In the genomic region with DNA sequence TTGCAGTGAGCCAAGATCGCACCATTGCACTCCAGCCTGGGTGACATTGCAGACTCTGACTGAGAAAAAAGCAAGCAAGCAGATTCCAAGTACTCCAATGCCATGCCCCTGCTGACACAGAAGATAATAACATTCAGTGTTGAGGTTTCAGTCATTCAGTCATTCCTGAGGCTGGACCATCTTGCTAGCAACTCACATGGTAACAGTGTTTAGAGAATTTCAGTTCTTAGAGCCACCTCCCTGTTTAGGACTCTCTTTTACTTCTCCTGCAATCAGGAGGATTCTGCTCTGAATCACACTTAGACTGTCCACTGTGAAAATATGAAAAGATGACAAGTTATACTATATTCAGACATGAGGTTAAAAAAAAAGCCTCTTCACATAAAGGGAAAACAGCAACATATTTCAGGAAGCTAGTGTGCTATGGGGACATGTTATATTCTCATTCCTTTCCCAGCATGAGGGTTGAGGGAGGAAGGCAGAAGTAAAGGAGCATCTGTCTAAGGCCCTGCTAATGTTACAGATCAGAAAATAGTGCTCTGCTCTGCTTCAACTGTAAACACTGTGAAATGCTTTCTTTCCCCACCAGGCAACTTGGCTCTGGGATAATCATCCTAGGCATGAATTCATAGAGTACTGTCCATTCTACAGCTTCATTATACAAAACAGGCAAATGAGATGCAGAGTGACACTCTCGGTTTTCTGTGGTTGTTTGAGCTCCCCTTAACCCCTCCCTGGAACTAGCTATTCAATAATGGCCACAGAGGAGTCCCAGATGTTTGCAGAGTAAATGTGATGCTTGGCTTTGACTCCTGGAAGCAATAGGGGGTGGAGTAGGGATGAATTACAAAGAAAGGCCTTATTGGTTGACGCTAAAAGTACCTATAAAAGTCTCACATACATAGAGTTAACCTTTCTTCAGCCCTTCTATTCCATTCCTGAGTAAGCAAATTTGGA, we compare ENCODE assay signal across 18 cellular contexts.
DNase-seq lines count a peak whose midpoint lies in the region; ATAC-seq and TF ChIP-seq lines count a peak whose summit lies in the region.
"Had no signal": no experiment of that assay in that cellular context is flagged by ENCODE, and none has a peak within 500 bp of the region (broad histone marks: within the 10 kb centered on the region; RNA-seq: fewer than 3 reads in every experiment).

No MANE protein-coding gene starts in this region.

- H3K4me3 ChIP-seq in IMR-90 (ENCODE audit: insufficient read depth, low read depth, low read length) (no peak overlapping the region), fibroblast of the aortic adventitia (ENCODE audit: low read depth, low read length) (no peak overlapping the region), smooth muscle cell (no peak overlapping the region), ovary (no peak overlapping the region)
- H3K4me3 ChIP-seq: lung, right lobe of liver, SK-N-MC, upper lobe of left lung had no signal

- H3K9ac ChIP-seq in IMR-90 (ENCODE audit: low read depth, low read length) (no peak overlapping the region), smooth muscle cell (ENCODE audit: low read depth) (no peak overlapping the region)

- H4K5ac ChIP-seq in IMR-90 (ENCODE audit: low read depth, low read length), result peak overlapping the region; percentile 16; the same call in 1 of the 2 replicates

- TF ChIP-seq CTCF in IMR-90 (conservative IDR thresholded peaks at IDR 0.05; ENCODE audit: low read depth, low read length) (no peak), WTC11 (IDR thresholded peaks at IDR 0.05) (no peak), fibroblast of the aortic adventitia (IDR thresholded peaks at IDR 0.05; ENCODE audit: insufficient read depth, low read length) (peak; percentile 14), smooth muscle cell (IDR thresholded peaks at IDR 0.05; ENCODE audit: borderline replicate concordance, insufficient read depth, poor library complexity, severe bottlenecking) (no peak), ovary (IDR thresholded peaks at IDR 0.05) (no peak)

- H4K20me1 ChIP-seq in IMR-90 (ENCODE audit: insufficient read depth, low read length), result no peaks in the 10 kb centered on the region
- no peaks in the 10 kb centered on the region for H4K20me1 ChIP-seq in smooth muscle cell (ENCODE audit: low read depth)

- no peak overlapping the region for H3K56ac ChIP-seq in IMR-90 (ENCODE audit: extremely low read depth, insufficient read depth, low read length)

- intact Hi-C loops in IMR-90 (cut with micrococcal nuclease) (loop anchor here (2.0 kb wide), 1 partner anchor 13 kb away; no protein-coding TSS in a partner anchor), ovary (cut with DNase I) (no loop called here)

- H4K91ac ChIP-seq in IMR-90 (ENCODE audit: insufficient read depth, low read depth, low read length), result no peak overlapping the region

- peak overlapping the region; percentile 78; the same call in 1 of the 2 replicates for H2AK5ac ChIP-seq in IMR-90 (ENCODE audit: low read depth, low read length)

- peak overlapping the region; percentile 33 for H3K18ac ChIP-seq in IMR-90 (ENCODE audit: low read depth, low read length)

- no peaks in the 10 kb centered on the region for H3K27me3 Mint-ChIP-seq in WTC11 (ENCODE audit: low read depth)
- H3K27me3 Mint-ChIP-seq: activated naive CD8-positive, alpha-beta T cell treated with anti-CD3 and anti-CD28 coated beads, Interleukin-2, amount 50 U/mL, for 24 hours had no signal

- peak overlapping the region; percentile 38 for H2BK5ac ChIP-seq in IMR-90 (ENCODE audit: low read depth, low read length, poor library complexity, severe bottlenecking)

- H3K27me3 ChIP-seq in IMR-90 (ENCODE audit: control insufficient read depth, insufficient read depth, low read length), result no peaks in the 10 kb centered on the region
- no peaks in the 10 kb centered on the region for H3K27me3 ChIP-seq in smooth muscle cell (ENCODE audit: low read depth)
- H3K27me3 ChIP-seq in ovary, result no peaks in the 10 kb centered on the region
- H3K27me3 ChIP-seq: right lobe of liver, upper lobe of left lung had no signal

- H3K9me3 Mint-ChIP-seq in WTC11, result peaks cover 3% of the 10 kb centered on the region; the same call in 1 of the 2 replicates
- H3K9me3 Mint-ChIP-seq: activated naive CD8-positive, alpha-beta T cell treated with anti-CD3 and anti-CD28 coated beads, Interleukin-2, amount 50 U/mL, for 24 hours had no signal

- H2AFZ ChIP-seq in IMR-90 (replicated peaks; ENCODE audit: low read length, poor library complexity) (no peak overlapping the region), smooth muscle cell (ENCODE audit: low read depth) (peak overlapping the region; percentile 32)

- peak overlapping the region; percentile 14; the same call in 1 of the 2 replicates for H3K23ac ChIP-seq in IMR-90 (ENCODE audit: low read depth, low read length)

- no peak for TF ChIP-seq RAD21 in IMR-90 (IDR thresholded peaks at IDR 0.05; ENCODE audit: low read length)

- BruUV-seq in IMR-90 (replicated peaks; lab: Mats Ljungman, UMichigan), result no TSS peak

- CTCF ChIA-PET in IMR-90 (lab: Yijun Ruan, JAX) (interaction anchor here (0.6 kb wide), 1 partner anchor 184 kb away, joined by 3 read pairs; a partner anchor contains a TSS), WTC11 (lab: Charles Lee) (no interaction called here)

- no CpG with 5 or more reads among the region's 3 CpGs for WGBS in IMR-90 (ENCODE audit: extremely low coverage in 2 of 2, insufficient read length in 1 of 2), 2 experiments
- WGBS in smooth muscle cell (ENCODE audit: low lambda C conversion rate), result 66% methylated on average over 3 of the region's 3 CpGs
- WGBS in ovary, 3 donors, result 57 to 62% (median 61%) methylated on average over 3 of the region's 3 CpGs

- peaks cover 20% of the 10 kb centered on the region for H3K4me1 Mint-ChIP-seq in WTC11
- H3K4me1 Mint-ChIP-seq: activated naive CD8-positive, alpha-beta T cell treated with anti-CD3 and anti-CD28 coated beads, Interleukin-2, amount 50 U/mL, for 24 hours had no signal

- H3K4me3 Mint-ChIP-seq in WTC11, result no peak overlapping the region
- H3K4me3 Mint-ChIP-seq: activated naive CD8-positive, alpha-beta T cell treated with anti-CD3 and anti-CD28 coated beads, Interleukin-2, amount 50 U/mL, for 24 hours had no signal

- H3K36me3 ChIP-seq in IMR-90 (ENCODE audit: control insufficient read depth, insufficient read depth, low read length), result no peaks in the 10 kb centered on the region
- no peaks in the 10 kb centered on the region for H3K36me3 ChIP-seq in smooth muscle cell (ENCODE audit: low read depth)
- H3K36me3 ChIP-seq in ovary, result no peaks in the 10 kb centered on the region
- H3K36me3 ChIP-seq: right lobe of liver, upper lobe of left lung had no signal

- dilution Hi-C loops in IMR-90 (cut with HindIII; ENCODE audit: low sequenced_read_pairs, unreplicated experiment), result no loop called here

- no peaks in the 10 kb centered on the region for H3K79me2 ChIP-seq in smooth muscle cell (ENCODE audit: low read depth)

- no peak overlapping the region for H3K27ac ChIP-seq in IMR-90 (ENCODE audit: insufficient read depth, low read length)
- peak overlapping the region; percentile 25 for H3K27ac ChIP-seq in smooth muscle cell (ENCODE audit: low read depth)
- H3K27ac ChIP-seq in ovary, result no peak overlapping the region
- H3K27ac ChIP-seq: right lobe of liver, SK-N-MC, upper lobe of left lung had no signal

- H2BK15ac ChIP-seq in IMR-90 (ENCODE audit: low read depth, low read length), result peak overlapping the region; percentile 0; the same call in 2 of the 3 replicates

- H3K9me1 ChIP-seq in IMR-90 (ENCODE audit: insufficient read depth, low read length), result no peaks in the 10 kb centered on the region; the same call in 1 of the 2 replicates

- peak overlapping the region in 1 of 2 experiments; percentile 50; a peak in 1 of 4 replicates for H4K8ac ChIP-seq in IMR-90 (ENCODE audit: low read depth in 2 of 2, low read length in 2 of 2)

- H3K14ac ChIP-seq in IMR-90 (replicated peaks; ENCODE audit: low read depth, low read length), result peak overlapping the region; percentile 85; the same call in 1 of the 2 replicates

- DNase-seq in IMR-90 (peak; percentile 34), WTC11 (ENCODE audit: low spot score) (no peak), fibroblast of the aortic adventitia (ENCODE audit: low read depth) (peak; percentile 58), smooth muscle cell (lab: John Stamatoyannopoulos, UW; ENCODE audit: unreplicated experiment) (no peak), DMS53 (lab: John Stamatoyannopoulos, UW) (no peak), NCI-H2196 treated with DMSO at 0.1 percent for 48 hours (lab: John Stamatoyannopoulos, UW; ENCODE audit: unreplicated experiment) (no peak), ovary (no peak)
- DNase-seq: activated naive CD8-positive, alpha-beta T cell treated with anti-CD3 and anti-CD28 coated beads, Interleukin-2, amount 50 U/mL, for 24 hours; central memory CD4-positive, alpha-beta T cell; NCI-H1436; NCI-H2227 treated with DMSO at 0.1 percent for 48 hours; NK-92 treated with Interleukin-12 subunit alpha and Interleukin-12 subunit beta, amount 100 ng/mL, for 24 hours; right lobe of liver; stimulated activated naive CD8-positive, alpha-beta T cell treated with anti-CD3 and anti-CD28 coated beads, Interleukin-15, Interleukin-2, amounts not matched to agents 100 U/mL and 50 U/mL, for 24 hours; upper lobe of left lung had no signal

- POLR2A ChIA-PET in IMR-90 (lab: Charles Lee; ENCODE audit: unreplicated experiment), result no interaction called here
- POLR2A ChIA-PET in WTC11 (lab: Charles Lee), result interaction anchor here (1.0 kb wide), 1 partner anchor 9 kb away, joined by 3 read pairs; no protein-coding TSS in a partner anchor

- TF ChIP-seq POLR2A in IMR-90 (IDR thresholded peaks at IDR 0.05; ENCODE audit: low read depth, low read length) (no peak), ovary (IDR thresholded peaks at IDR 0.05) (no peak)

- no peak overlapping the region for H3K4me2 ChIP-seq in IMR-90 (ENCODE audit: low read depth, low read length)
- H3K4me2 ChIP-seq in smooth muscle cell, result no peak overlapping the region

- peak overlapping the region; percentile 53 for H3K4ac ChIP-seq in IMR-90 (ENCODE audit: low read depth, low read length)

- no peak overlapping the region for H3K27ac Mint-ChIP-seq in WTC11
- H3K27ac Mint-ChIP-seq: activated naive CD8-positive, alpha-beta T cell treated with anti-CD3 and anti-CD28 coated beads, Interleukin-2, amount 50 U/mL, for 24 hours had no signal

- no peak for TF ChIP-seq EP300 in ovary (IDR thresholded peaks at IDR 0.05)

- no peaks in the 10 kb centered on the region for H3K79me1 ChIP-seq in IMR-90 (ENCODE audit: low read depth in 1 of 2, low read length in 2 of 2)

- peaks cover 4% of the 10 kb centered on the region for H3F3A ChIP-seq in smooth muscle cell (ENCODE audit: low read depth)

- no peaks in the 10 kb centered on the region for H3K9me3 ChIP-seq in IMR-90 (ENCODE audit: control insufficient read depth, insufficient read depth, low read length)
- no peaks in the 10 kb centered on the region for H3K9me3 ChIP-seq in smooth muscle cell (replicated peaks; ENCODE audit: low read depth)
- H3K9me3 ChIP-seq in ovary, result no peaks in the 10 kb centered on the region
- H3K9me3 ChIP-seq: right lobe of liver, upper lobe of left lung had no signal

- H2BK20ac ChIP-seq in IMR-90 (ENCODE audit: low read depth, low read length), result peak overlapping the region; percentile 88

- H3K36me3 Mint-ChIP-seq in WTC11, result no peaks in the 10 kb centered on the region; the same call in 1 of the 2 replicates

- H3K4me1 ChIP-seq in IMR-90 (ENCODE audit: control insufficient read depth, insufficient read depth, low read length) (peaks cover 15% of the 10 kb centered on the region), smooth muscle cell (ENCODE audit: low read depth) (no peaks in the 10 kb centered on the region), ovary (ENCODE audit: insufficient read depth) (no peaks in the 10 kb centered on the region)
- H3K4me1 ChIP-seq: right lobe of liver, upper lobe of left lung had no signal

- ATAC-seq in IMR-90 (ENCODE audit: low read depth) (peak; percentile 74), WTC11 (peak; percentile 87)
- ATAC-seq: activated naive CD8-positive, alpha-beta T cell treated with anti-CD3 and anti-CD28 coated beads, Interleukin-2, amount 50 U/mL, for 24 hours; HCT116; right lobe of liver; stimulated activated naive CD8-positive, alpha-beta T cell treated with anti-CD3 and anti-CD28 coated beads, Interleukin-15, Interleukin-2, amounts not matched to agents 100 U/mL and 50 U/mL, for 24 hours had no signal

- in situ Hi-C loops in IMR-90 (cut with MboI; ENCODE audit: low sequenced_read_pairs), result no loop called here

- H2BK120ac ChIP-seq in IMR-90 (ENCODE audit: low read depth, low read length), result peak overlapping the region; percentile 57

- H2AK9ac ChIP-seq in IMR-90 (replicated peaks; ENCODE audit: low read depth, low read length, poor library complexity), result peak overlapping the region; percentile 50

Comparison
In these comparisons a context has a peak if more than half of its experiments do, and no peak if none do; other contexts are left out.
1. DNase-seq: peak in IMR-90 (single experiment) and fibroblast of the aortic adventitia (single experiment); none in WTC11 (single experiment), smooth muscle cell (single experiment), DMS53 (single experiment), NCI-H2196 treated with DMSO at 0.1 percent for 48 hours (single experiment) and ovary (0 of 5).